Comparison of ENCODE assay signal across 13 cellular contexts in genomic region chr7:101911800-101912705, GRCh38.
DNase-seq lines count a peak whose midpoint lies in the region; ATAC-seq, FAIRE-seq and TF ChIP-seq lines count a peak whose summit lies in the region.
"Had no signal": no experiment of that assay in that cellular context is flagged by ENCODE, and none has a peak within 500 bp of the region (broad histone marks: within the 10 kb centered on the region; RNA-seq: fewer than 3 reads in every experiment).

No MANE protein-coding gene starts in this region.

- TF ChIP-seq CTCF in Caco-2 (IDR thresholded peaks at IDR 0.05; ENCODE audit: insufficient read depth in 1 of 2, low read depth in 1 of 2, low read length in 1 of 2, severe bottlenecking in 1 of 2, unreplicated experiment in 1 of 2) (no peak), K562 (IDR thresholded peaks at IDR 0.05 in 2 of 3, conservative IDR thresholded peaks at IDR 0.05 in 1 of 3; ENCODE audit: insufficient read depth in 2 of 3, low read depth in 1 of 3, low read length in 3 of 3) (no peak), prostate gland (IDR thresholded peaks at IDR 0.05) (no peak), MM.1S (IDR thresholded peaks at IDR 0.05; ENCODE audit: low read length) (no peak)

- H3K27me3 Mint-ChIP-seq in Caco-2 (ENCODE audit: insufficient read depth, unreplicated experiment): no peaks in the 10 kb centered on the region
- H3K27me3 Mint-ChIP-seq in immature natural killer cell (ENCODE audit: low read depth in 3 of 3): no peaks in the 10 kb centered on the region
- H3K27me3 Mint-ChIP-seq: dendritic cell treated with granulocyte-macrophage colony-stimulating factor and Interleukin-4, amounts not matched to agents 40 ng/mL and 50 ng/mL, for 4 days had no signal

- H4K20me1 ChIP-seq in K562 (replicated peaks; ENCODE audit: control insufficient read depth, insufficient read depth, low read length): peaks cover 6% of the 10 kb centered on the region; the same call in 1 of the 2 replicates
- no peaks in the 10 kb centered on the region; the same call in 1 of the 2 replicates for H4K20me1 ChIP-seq in MM.1S (ENCODE audit: insufficient read depth, low read length)

- H3K27ac ChIP-seq in K562 (ENCODE audit: extremely low read depth, low read depth, low read length) (peak overlapping the region; percentile 70; the same call in 2 of the 3 replicates), right cardiac atrium (ENCODE audit: low read length) (peak overlapping the region; percentile 34), prostate gland (peak overlapping the region; percentile 38 to 50), MM.1S (ENCODE audit: low read length) (no peak overlapping the region)
- H3K27ac ChIP-seq: SK-N-MC had no signal

- H3K36me3 Mint-ChIP-seq in Caco-2 (ENCODE audit: insufficient read depth, unreplicated experiment) (peaks cover 66% of the 10 kb centered on the region), immature natural killer cell (peaks cover 6 to 9% (median 7%) of the 10 kb centered on the region in 3 donors)

- H3K4me3 Mint-ChIP-seq in Caco-2 (ENCODE audit: unreplicated experiment): no peak overlapping the region
- no peak overlapping the region for H3K4me3 Mint-ChIP-seq in immature natural killer cell
- H3K4me3 Mint-ChIP-seq: dendritic cell treated with granulocyte-macrophage colony-stimulating factor and Interleukin-4, amounts not matched to agents 40 ng/mL and 50 ng/mL, for 4 days had no signal

- H3K4me3 ChIP-seq in Caco-2 (ENCODE audit: low read depth, low read length) (no peak overlapping the region), K562 (no peak overlapping the region), right cardiac atrium (ENCODE audit: low read length) (no peak overlapping the region), prostate gland (no peak overlapping the region), MM.1S (ENCODE audit: low read length) (no peak overlapping the region)
- H3K4me3 ChIP-seq: SK-N-MC, thoracic aorta had no signal

- H3K9ac ChIP-seq in K562 (ENCODE audit: insufficient read depth in 1 of 2, low read depth in 2 of 2, low read length in 2 of 2) (peak overlapping the region; percentile 32 to 65), MM.1S (ENCODE audit: low read length) (no peak overlapping the region)

- DNase-seq in Caco-2 (peak; percentile 59 to 73), K562 (ENCODE audit: extremely low read depth in 1 of 4, low spot score in 3 of 4) (peak; percentile 53 to 70 (median 60)), right cardiac atrium (peak; percentile 71 to 83 (median 71)), prostate gland (ENCODE audit: low spot score) (no peak), immature natural killer cell (no peak), MM.1S (no peak), NCI-H2196 (lab: John Stamatoyannopoulos, UW; ENCODE audit: unreplicated experiment) (no peak), NCI-H1105 (lab: John Stamatoyannopoulos, UW) (no peak)
- DNase-seq: NCI-H1930 had no signal

- peak; percentile 75 for ATAC-seq in K562
- ATAC-seq in right cardiac atrium: peak; percentile 66

- no peaks in the 10 kb centered on the region for H3K27me3 ChIP-seq in Caco-2 (replicated peaks; ENCODE audit: control insufficient read depth, insufficient read depth, low read length)
- H3K27me3 ChIP-seq in K562 (ENCODE audit: control insufficient read depth in 2 of 2, insufficient read depth in 2 of 2, low read length in 2 of 2): no peaks in the 10 kb centered on the region
- no peaks in the 10 kb centered on the region for H3K27me3 ChIP-seq in right cardiac atrium (ENCODE audit: control insufficient read depth, insufficient read depth)
- H3K27me3 ChIP-seq in prostate gland (replicated peaks; ENCODE audit: insufficient read depth): no peaks in the 10 kb centered on the region
- no peaks in the 10 kb centered on the region for H3K27me3 ChIP-seq in MM.1S (replicated peaks; ENCODE audit: insufficient read depth, low read length)

- peaks cover 5% of the 10 kb centered on the region for H3K9me1 ChIP-seq in K562 (ENCODE audit: control insufficient read depth, insufficient read depth, low read length)

- TF ChIP-seq RAD21 in K562 (CRISPR knock-in tag; conservative IDR thresholded peaks at IDR 0.05 in 1 of 2, IDR thresholded peaks at IDR 0.05 in 1 of 2): 0 out of 4 replicates have a peak, but pooled peaks have one; percentile 10 to 14

- peaks cover 5% of the 10 kb centered on the region; the same call in 1 of the 2 replicates for H3K4me1 ChIP-seq in Caco-2
- peaks cover 31 to 42% of the 10 kb centered on the region in 2 experiments for H3K4me1 ChIP-seq in K562 (replicated peaks in 1 of 2; ENCODE audit: control insufficient read depth in 2 of 2, insufficient read depth in 2 of 2, low read length in 2 of 2)
- peaks cover 10% of the 10 kb centered on the region for H3K4me1 ChIP-seq in right cardiac atrium (ENCODE audit: control insufficient read depth, insufficient read depth, low read length)
- H3K4me1 ChIP-seq in prostate gland (replicated peaks): no peaks in the 10 kb centered on the region
- no peaks in the 10 kb centered on the region for H3K4me1 ChIP-seq in MM.1S (ENCODE audit: low read length)

- no peaks in the 10 kb centered on the region for H3K9me2 ChIP-seq in MM.1S (replicated peaks; ENCODE audit: insufficient read depth, low read length)

- 33% methylated on average over 20 of the region's 21 CpGs for WGBS in K562 (ENCODE audit: insufficient coverage, low coverage, missing lambda C conversion rate)
- WGBS in right cardiac atrium: 59% methylated on average over 21 of the region's 21 CpGs
- 45% methylated on average over 21 of the region's 21 CpGs for WGBS in prostate gland

- H3K9me3 Mint-ChIP-seq in Caco-2 (ENCODE audit: unreplicated experiment) (no peaks in the 10 kb centered on the region), immature natural killer cell (peaks cover 0 to 2% (median 0%) of the 10 kb centered on the region in 6 donors)
- H3K9me3 Mint-ChIP-seq: dendritic cell treated with granulocyte-macrophage colony-stimulating factor and Interleukin-4, amounts not matched to agents 40 ng/mL and 50 ng/mL, for 4 days had no signal

- peak overlapping the region; percentile 56 for H3K4me2 ChIP-seq in K562 (ENCODE audit: insufficient read depth, low read length)
- H3K4me2 ChIP-seq in MM.1S (ENCODE audit: low read depth, low read length): no peak overlapping the region

- POLR2A ChIA-PET in Caco-2 (lab: Charles Lee): no interaction called here
- POLR2A ChIA-PET in K562 (lab: Yijun Ruan, JAX): interaction anchor here (0.6 to 0.7 kb wide), 2 partner anchors 10 to 13 kb away, joined by 3 read pairs; no protein-coding TSS in a partner anchor

- H3K27ac Mint-ChIP-seq in Caco-2 (ENCODE audit: unreplicated experiment) (peak overlapping the region; percentile 70), immature natural killer cell (no peak overlapping the region)
- H3K27ac Mint-ChIP-seq: dendritic cell treated with granulocyte-macrophage colony-stimulating factor and Interleukin-4, amounts not matched to agents 40 ng/mL and 50 ng/mL, for 4 days had no signal

- H3K36me3 ChIP-seq in Caco-2 (ENCODE audit: control insufficient read depth, insufficient read depth, low read length) (no peaks in the 10 kb centered on the region), K562 (ENCODE audit: control insufficient read depth, insufficient read depth, low read length) (peaks cover 21% of the 10 kb centered on the region; the same call in 2 of the 3 replicates), prostate gland (peaks cover 0 to 5% of the 10 kb centered on the region in 2 donors), MM.1S (replicated peaks; ENCODE audit: insufficient read depth, low read length) (no peaks in the 10 kb centered on the region)

- in situ Hi-C loops in K562 (cut with MboI): no loop called here

- H3K9me3 ChIP-seq in Caco-2: no peaks in the 10 kb centered on the region
- H3K9me3 ChIP-seq in K562 (replicated peaks; ENCODE audit: control insufficient read depth, insufficient read depth, low read depth, low read length): no peaks in the 10 kb centered on the region
- no peaks in the 10 kb centered on the region for H3K9me3 ChIP-seq in right cardiac atrium (ENCODE audit: control insufficient read depth, low read length)
- H3K9me3 ChIP-seq in prostate gland: no peaks in the 10 kb centered on the region
- H3K9me3 ChIP-seq in MM.1S (replicated peaks; ENCODE audit: insufficient read depth, low read length): no peaks in the 10 kb centered on the region
- H3K9me3 ChIP-seq: thoracic aorta had no signal

- CTCF ChIA-PET in Caco-2 (lab: Charles Lee): interaction anchor here (0.7 kb wide), 1 partner anchor 9 kb away, joined by 3 read pairs; no protein-coding TSS in a partner anchor
- CTCF ChIA-PET in K562 (lab: Yijun Ruan, JAX; ENCODE audit: low intra/inter-chr PET ratio): no interaction called here

- H3K79me2 ChIP-seq in K562 (ENCODE audit: control insufficient read depth, insufficient read depth, low read length) (peaks cover 65% of the 10 kb centered on the region), MM.1S (ENCODE audit: low read length) (peaks cover 59% of the 10 kb centered on the region)

- TF ChIP-seq EP300 in K562 (IDR thresholded peaks at IDR 0.05; ENCODE audit: low read length): peak; percentile 53

- no peak for TF ChIP-seq POLR2A in K562 (conservative IDR thresholded peaks at IDR 0.05)
- TF ChIP-seq POLR2A in prostate gland (IDR thresholded peaks at IDR 0.05): no peak

- FAIRE-seq in K562 (lab: Jason Lieb, UNC): peak; percentile 71
- FAIRE-seq: keratinocyte had no signal

- H2AFZ ChIP-seq in K562 (ENCODE audit: low read depth, low read length) (no peak overlapping the region), MM.1S (ENCODE audit: low read length) (no peak overlapping the region)

- H3F3A ChIP-seq in MM.1S (ENCODE audit: insufficient read depth, low read length): no peaks in the 10 kb centered on the region

- peaks cover 22% of the 10 kb centered on the region for H3K4me1 Mint-ChIP-seq in Caco-2 (ENCODE audit: low read depth, unreplicated experiment)
- peaks cover 31 to 47% of the 10 kb centered on the region in 2 donors for H3K4me1 Mint-ChIP-seq in immature natural killer cell

- BruUV-seq in Caco-2 (replicated peaks; lab: Mats Ljungman, UMichigan): no TSS peak
- BruUV-seq in K562 (replicated peaks; lab: Mats Ljungman, UMichigan): no TSS peak

- intact Hi-C loops in Caco-2 (cut with micrococcal nuclease; ENCODE audit: unreplicated experiment): no loop called here
- intact Hi-C loops in K562 (cut with micrococcal nuclease): loop anchor here (2.0 kb wide), 1 partner anchor 55 kb away; no protein-coding TSS in a partner anchor
- intact Hi-C loops in right cardiac atrium (cut with DNase I): no loop called here
- intact Hi-C loops in prostate gland (cut with DNase I): loop anchor here (5.0 kb wide), 1 partner anchor 55 kb away; no protein-coding TSS in a partner anchor

TF ChIP-seq in K562, 482 proteins besides CTCF, POLR2A, EP300 and RAD21 (continues in another document):
- no peak for TF ChIP-seq NEUROD1 (IDR thresholded peaks at IDR 0.05; ENCODE audit: borderline replicate concordance, low read depth, low read length, partially characterized antibody)
- no peak for TF ChIP-seq BRD9 (IDR thresholded peaks at IDR 0.05; ENCODE audit: low read depth, partially characterized antibody)

Comparison
In these comparisons a context has a peak if more than half of its experiments do, and no peak if none do; other contexts are left out.
1. DNase-seq: peak in Caco-2 (2 of 2), K562 (4 of 4) and right cardiac atrium (3 of 3); none in prostate gland (single experiment), immature natural killer cell (0 of 3), MM.1S (single experiment), NCI-H2196 (single experiment) and NCI-H1105 (single experiment).
2. intact Hi-C loops: an anchor here in K562 (2.0 kb wide) and prostate gland (5.0 kb wide); none called in Caco-2 and right cardiac atrium.